ENCODE assay signal across 1 cellular context in the genomic region with DNA sequence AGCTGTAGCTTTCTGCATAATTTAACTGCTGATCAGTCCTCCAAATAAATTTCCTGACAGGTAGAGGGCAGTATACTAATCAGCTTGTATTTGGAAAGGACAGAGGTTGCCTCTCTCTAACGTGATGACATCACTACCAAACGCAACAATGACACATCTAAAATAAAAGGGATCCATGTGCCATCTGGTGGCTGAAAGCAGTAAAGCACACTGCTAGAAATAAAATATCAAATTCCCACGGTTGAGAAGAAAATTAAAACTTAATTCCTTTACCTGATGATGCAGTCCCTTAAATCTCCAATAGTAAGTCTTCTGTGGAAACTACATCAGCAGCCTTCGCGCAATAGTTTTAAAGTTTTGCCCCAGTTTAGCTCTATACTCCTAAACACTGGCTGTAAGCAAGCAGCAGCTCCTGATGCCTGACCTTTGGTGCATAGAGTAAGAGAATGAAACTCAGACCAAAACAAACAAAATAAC.
TF ChIP-seq lines count a peak whose summit lies in the region.

No MANE protein-coding gene starts in this region.

TF ChIP-seq in Ishikawa, 13 proteins besides CTCF, POLR2A, EP300 and RAD21 (continued from another document):
- TF ChIP-seq, protein P1, sequence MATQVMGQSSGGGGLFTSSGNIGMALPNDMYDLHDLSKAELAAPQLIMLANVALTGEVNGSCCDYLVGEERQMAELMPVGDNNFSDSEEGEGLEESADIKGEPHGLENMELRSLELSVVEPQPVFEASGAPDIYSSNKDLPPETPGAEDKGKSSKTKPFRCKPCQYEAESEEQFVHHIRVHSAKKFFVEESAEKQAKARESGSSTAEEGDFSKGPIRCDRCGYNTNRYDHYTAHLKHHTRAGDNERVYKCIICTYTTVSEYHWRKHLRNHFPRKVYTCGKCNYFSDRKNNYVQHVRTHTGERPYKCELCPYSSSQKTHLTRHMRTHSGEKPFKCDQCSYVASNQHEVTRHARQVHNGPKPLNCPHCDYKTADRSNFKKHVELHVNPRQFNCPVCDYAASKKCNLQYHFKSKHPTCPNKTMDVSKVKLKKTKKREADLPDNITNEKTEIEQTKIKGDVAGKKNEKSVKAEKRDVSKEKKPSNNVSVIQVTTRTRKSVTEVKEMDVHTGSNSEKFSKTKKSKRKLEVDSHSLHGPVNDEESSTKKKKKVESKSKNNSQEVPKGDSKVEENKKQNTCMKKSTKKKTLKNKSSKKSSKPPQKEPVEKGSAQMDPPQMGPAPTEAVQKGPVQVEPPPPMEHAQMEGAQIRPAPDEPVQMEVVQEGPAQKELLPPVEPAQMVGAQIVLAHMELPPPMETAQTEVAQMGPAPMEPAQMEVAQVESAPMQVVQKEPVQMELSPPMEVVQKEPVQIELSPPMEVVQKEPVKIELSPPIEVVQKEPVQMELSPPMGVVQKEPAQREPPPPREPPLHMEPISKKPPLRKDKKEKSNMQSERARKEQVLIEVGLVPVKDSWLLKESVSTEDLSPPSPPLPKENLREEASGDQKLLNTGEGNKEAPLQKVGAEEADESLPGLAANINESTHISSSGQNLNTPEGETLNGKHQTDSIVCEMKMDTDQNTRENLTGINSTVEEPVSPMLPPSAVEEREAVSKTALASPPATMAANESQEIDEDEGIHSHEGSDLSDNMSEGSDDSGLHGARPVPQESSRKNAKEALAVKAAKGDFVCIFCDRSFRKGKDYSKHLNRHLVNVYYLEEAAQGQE (IDR thresholded peaks at IDR 0.05; ENCODE audit: low read depth), result no peak
- no peak for TF ChIP-seq EGR1 (IDR thresholded peaks at IDR 0.05)
- TF ChIP-seq TAF1 (IDR thresholded peaks at IDR 0.05; ENCODE audit: low read depth), result no peak
- TF ChIP-seq TEAD4 (IDR thresholded peaks at IDR 0.05), result peak; percentile 11; the same call in 1 of the 2 replicates
- no peak for TF ChIP-seq ZBTB7A (IDR thresholded peaks at IDR 0.05; ENCODE audit: low read depth)
